13 cellular contexts compared by ENCODE assay signal in genomic region chr4:86980230-86980629, GRCh38. TPM values are rescaled to one million over a fixed set of nuclear protein-coding genes. Genes with fewer than 3 reads are reported as not detected.
A peak's percentile ranks its signal among the peaks of the same experiment; 100 is the strongest.
DNase-seq lines count a peak whose midpoint lies in the region; ATAC-seq and TF ChIP-seq lines count a peak whose summit lies in the region.
"Had no signal": no experiment of that assay in that cellular context is flagged by ENCODE, and none has a peak within 500 bp of the region (broad histone marks: within the 10 kb centered on the region; RNA-seq: fewer than 3 reads in every experiment).

No MANE protein-coding gene starts in this region.

- POLR2A ChIA-PET in WTC11 (lab: Charles Lee) = interaction anchor here (0.5 to 0.6 kb wide), 2 partner anchors 18 to 96 kb away, joined by 5 read pairs; no protein-coding TSS in a partner anchor

- H3K9me2 ChIP-seq in DOHH2 (replicated peaks; ENCODE audit: control insufficient read depth, low read length) = no peaks in the 10 kb centered on the region

- no peak overlapping the region; a peak in 1 of 22 replicates for H3K9ac ChIP-seq in BLaER1 treated with 17β-estradiol and CSF1 and Interleukin-3, amounts not matched to agents 10 nM and 100 nM

- peaks cover 0 to 18% (median 0%) of the 10 kb centered on the region in 11 experiments; a peak in 8 of 22 replicates for H4K20me1 ChIP-seq in BLaER1 treated with 17β-estradiol and CSF1 and Interleukin-3, amounts not matched to agents 10 nM and 100 nM
- H4K20me1 ChIP-seq in DOHH2 (ENCODE audit: control insufficient read depth, insufficient read depth, low read depth, low read length) = no peaks in the 10 kb centered on the region

- peaks cover 4% of the 10 kb centered on the region for H3K36me3 Mint-ChIP-seq in WTC11
- H3K36me3 Mint-ChIP-seq in effector memory CD8-positive, alpha-beta T cell (ENCODE audit: insufficient read depth) = peaks cover 6% of the 10 kb centered on the region

- H3F3A ChIP-seq in DOHH2 (ENCODE audit: control insufficient read depth, insufficient read depth) = peaks cover 11% of the 10 kb centered on the region

- no peak for DNase-seq in WTC11 (ENCODE audit: low spot score)
- DNase-seq in effector memory CD8-positive, alpha-beta T cell = no peak
- DNase-seq: CD4-positive, alpha-beta memory T cell; DMS153; DMS79 treated with DMSO at 0.1 percent for 48 hours; GDM1; Kasumi-1 had no signal

- CTCF ChIA-PET in WTC11 (lab: Charles Lee) = no interaction called here

- TF ChIP-seq CTCF in DOHH2 (IDR thresholded peaks at IDR 0.05; ENCODE audit: low read depth, low read length, poor library complexity, severe bottlenecking) (no peak), WTC11 (IDR thresholded peaks at IDR 0.05) (no peak)

- no peaks in the 10 kb centered on the region for H3K27me3 ChIP-seq in BLaER1 treated with 17β-estradiol and CSF1 and Interleukin-3, amounts not matched to agents 10 nM and 100 nM
- no peaks in the 10 kb centered on the region for H3K27me3 ChIP-seq in DOHH2 (ENCODE audit: control insufficient read depth, low read length)

- peaks cover 5% of the 10 kb centered on the region; the same call in 1 of the 2 replicates for H3K79me2 ChIP-seq in DOHH2 (ENCODE audit: control insufficient read depth, low read length)

- peaks cover 74 to 92% (median 86%) of the 10 kb centered on the region in 10 experiments for H3K4me1 ChIP-seq in BLaER1 treated with 17β-estradiol and CSF1 and Interleukin-3, amounts not matched to agents 10 nM and 100 nM
- peaks cover 76% of the 10 kb centered on the region for H3K4me1 ChIP-seq in DOHH2 (ENCODE audit: control insufficient read depth, low read length)

- H3K4me3 ChIP-seq in BLaER1 treated with 17β-estradiol and CSF1 and Interleukin-3, amounts not matched to agents 10 nM and 100 nM = no peak overlapping the region
- peak overlapping the region; percentile 62 for H3K4me3 ChIP-seq in DOHH2 (ENCODE audit: low read length)
- H3K4me3 ChIP-seq: A549 had no signal

- no peak for ATAC-seq in WTC11
- no peak for ATAC-seq in HG02981 (IDR thresholded peaks at IDR 0.05; ENCODE audit: unreplicated experiment)
- ATAC-seq in effector memory CD8-positive, alpha-beta T cell (replicated peaks) = no peak
- ATAC-seq in HG02642 (IDR thresholded peaks at IDR 0.05; ENCODE audit: poor library complexity, unreplicated experiment) = no peak
- ATAC-seq: A549, HCT116 had no signal

- peaks cover 34% of the 10 kb centered on the region for H3K4me1 Mint-ChIP-seq in WTC11
- peaks cover 21 to 24% of the 10 kb centered on the region in 2 donors for H3K4me1 Mint-ChIP-seq in effector memory CD8-positive, alpha-beta T cell (ENCODE audit: low read depth in 2 of 2)

- peak overlapping the region; percentile 63; the same call in 1 of the 2 replicates for H3K27ac Mint-ChIP-seq in WTC11
- peak overlapping the region in 1 of 2 donors; percentile 72 for H3K27ac Mint-ChIP-seq in effector memory CD8-positive, alpha-beta T cell

- no peaks in the 10 kb centered on the region for H3K27me3 Mint-ChIP-seq in WTC11 (ENCODE audit: low read depth)
- H3K27me3 Mint-ChIP-seq in effector memory CD8-positive, alpha-beta T cell = no peaks in the 10 kb centered on the region
- H3K27me3 Mint-ChIP-seq: CD4-positive, alpha-beta memory T cell had no signal

- H3K27ac ChIP-seq in BLaER1 treated with 17β-estradiol and CSF1 and Interleukin-3, amounts not matched to agents 10 nM and 100 nM = peak overlapping the region in 6 of 11 experiments; percentile 17 to 95 (median 46); a peak in 6 of 22 replicates
- H3K27ac ChIP-seq in DOHH2 (ENCODE audit: low read depth, low read length) = peak overlapping the region; percentile 68

- H3K9me3 ChIP-seq in BLaER1 treated with 17β-estradiol and CSF1 and Interleukin-3, amounts not matched to agents 10 nM and 100 nM (replicated peaks in 1 of 11) = no peaks in the 10 kb centered on the region
- H3K9me3 ChIP-seq in DOHH2 (ENCODE audit: control insufficient read depth, insufficient read depth, low read length) = no peaks in the 10 kb centered on the region
- H3K9me3 ChIP-seq: A549 had no signal

- peak overlapping the region; percentile 18 to 92 (median 68); a peak in 18 of 22 replicates for H3K4me2 ChIP-seq in BLaER1 treated with 17β-estradiol and CSF1 and Interleukin-3, amounts not matched to agents 10 nM and 100 nM
- peak overlapping the region; percentile 77 for H3K4me2 ChIP-seq in DOHH2 (ENCODE audit: low read length)
- H3K4me2 ChIP-seq: A549 had no signal

- peaks cover 9 to 53% (median 23%) of the 10 kb centered on the region in 11 experiments; a peak in 17 of 22 replicates for H3K36me3 ChIP-seq in BLaER1 treated with 17β-estradiol and CSF1 and Interleukin-3, amounts not matched to agents 10 nM and 100 nM
- no peaks in the 10 kb centered on the region for H3K36me3 ChIP-seq in DOHH2 (ENCODE audit: control insufficient read depth, low read length)

- H3K4me3 Mint-ChIP-seq in WTC11 = no peak overlapping the region
- no peak overlapping the region for H3K4me3 Mint-ChIP-seq in effector memory CD8-positive, alpha-beta T cell
- H3K4me3 Mint-ChIP-seq: CD4-positive, alpha-beta memory T cell had no signal

- no peaks in the 10 kb centered on the region for H3K9me3 Mint-ChIP-seq in WTC11
- no peaks in the 10 kb centered on the region for H3K9me3 Mint-ChIP-seq in effector memory CD8-positive, alpha-beta T cell
- H3K9me3 Mint-ChIP-seq: CD4-positive, alpha-beta memory T cell had no signal

TF ChIP-seq in WTC11, 78 proteins besides CTCF, POLR2A, EP300 and RAD21:
- TF ChIP-seq CDX4 (CRISPR knock-in tag; IDR thresholded peaks at IDR 0.05; ENCODE audit: borderline replicate concordance) = no peak
- no peak for TF ChIP-seq GTF2I (CRISPR knock-in tag; conservative IDR thresholded peaks at IDR 0.05)
- no peak for TF ChIP-seq PRRX2 (CRISPR knock-in tag; IDR thresholded peaks at IDR 0.05)
- TF ChIP-seq ZSCAN18 (CRISPR knock-in tag; IDR thresholded peaks at IDR 0.05) = no peak
- TF ChIP-seq NFE2L1 (CRISPR knock-in tag; IDR thresholded peaks at IDR 0.05) = no peak
- no peak for TF ChIP-seq OVOL2 (CRISPR knock-in tag; IDR thresholded peaks at IDR 0.05; ENCODE audit: borderline replicate concordance)
- TF ChIP-seq ZNF121 (CRISPR knock-in tag; IDR thresholded peaks at IDR 0.05) = peak; percentile 76; the same call in 1 of the 2 replicates

RNA-seq across cellular contexts. Expression of gene AFF1, which starts 45.4 kb away (rescaled TPM):
- total RNA-seq in WTC11 (2021) = 72.6 to 93.4 TPM (median 83.9 TPM) in 3 replicates
